ENCODE assay signal across 9 cellular contexts in the genomic region with DNA sequence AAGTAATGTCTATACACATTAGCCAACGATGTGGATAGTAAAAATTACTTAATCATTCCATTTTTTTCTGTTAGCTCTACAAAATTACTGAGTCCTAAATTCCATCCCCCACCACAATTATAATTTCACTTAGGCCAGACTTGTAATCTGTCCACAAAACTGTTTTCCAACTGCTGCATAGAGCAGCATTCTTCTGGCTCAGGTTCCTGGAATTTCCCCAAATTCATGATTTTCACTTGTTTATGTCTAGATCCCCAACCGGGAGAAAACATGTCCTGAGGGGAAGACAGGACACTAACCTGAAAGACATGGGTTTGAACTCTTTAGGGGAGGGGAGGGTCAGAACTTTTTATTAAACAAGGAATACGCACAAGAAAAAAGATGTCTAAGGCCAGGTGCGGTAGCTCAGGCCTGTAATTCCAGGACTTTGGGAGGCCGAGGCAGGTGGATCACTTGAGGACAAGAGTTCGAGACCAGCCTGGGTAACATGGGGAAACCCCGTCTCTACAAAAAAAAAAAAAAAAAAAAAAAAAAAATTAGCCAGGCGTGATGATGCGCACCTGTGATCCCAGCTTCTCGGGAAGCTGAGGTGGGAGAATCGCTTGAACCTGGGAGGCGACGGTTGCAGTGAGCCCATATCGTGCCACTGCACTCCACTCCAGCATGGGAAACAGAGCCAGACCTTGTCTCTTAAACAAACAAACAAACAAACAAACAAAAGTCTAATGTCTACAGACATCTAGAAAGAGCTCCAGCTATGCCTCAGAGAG. TPM values are rescaled to one million over a fixed set of nuclear protein-coding genes. Genes with fewer than 3 reads are reported as not detected.
DNase-seq lines count a peak whose midpoint lies in the region; ATAC-seq and TF ChIP-seq lines count a peak whose summit lies in the region.
"Had no signal": no experiment of that assay in that cellular context is flagged by ENCODE, and none has a peak within 500 bp of the region (broad histone marks: within the 10 kb centered on the region; RNA-seq: fewer than 3 reads in every experiment).

No MANE protein-coding gene starts in this region.

- H3K4me3 ChIP-seq in neural progenitor cell, result peak overlapping the region; percentile 80

- peaks cover 3% of the 10 kb centered on the region for H4K20me1 ChIP-seq in neural progenitor cell (ENCODE audit: low read depth)

- ATAC-seq in foreskin keratinocyte (no peak), GM18498 (IDR thresholded peaks at IDR 0.05; ENCODE audit: unreplicated experiment) (no peak), HG02840 (IDR thresholded peaks at IDR 0.05; ENCODE audit: low FRiP score, unreplicated experiment) (no peak)

- H3K27ac Mint-ChIP-seq in Calu3 (ENCODE audit: unreplicated experiment), result peak overlapping the region; percentile 81
- H3K27ac Mint-ChIP-seq in dendritic cell treated with granulocyte-macrophage colony-stimulating factor and Interleukin-4, amounts not matched to agents 40 ng/mL and 50 ng/mL, for 4 days, result no peak overlapping the region
- H3K27ac Mint-ChIP-seq in neural progenitor cell, result no peak overlapping the region

- peaks cover 61% of the 10 kb centered on the region for H3K79me2 ChIP-seq in neural progenitor cell (ENCODE audit: low read depth)

- intact Hi-C loops in Calu3 (cut with micrococcal nuclease; ENCODE audit: unreplicated experiment), result no loop called here
- intact Hi-C loops in dendritic cell treated with granulocyte-macrophage colony-stimulating factor and Interleukin-4, amounts not matched to agents 40 ng/mL and 50 ng/mL, for 4 days (cut with micrococcal nuclease), result loop anchor here (5.0 kb wide), 1 partner anchor 38 kb away; no protein-coding TSS in a partner anchor

- DNase-seq in Calu3 (no peak), M059J (ENCODE audit: low read depth) (peak; percentile 60), neural progenitor cell (ENCODE audit: low spot score) (no peak), DMS114 treated with DMSO at 0.1 percent for 48 hours (lab: John Stamatoyannopoulos, UW; ENCODE audit: unreplicated experiment) (no peak), foreskin keratinocyte (no peak)
- DNase-seq: NCI-H2081 treated with DMSO at 0.1 percent for 48 hours had no signal

- CTCF ChIA-PET in Calu3 (lab: Charles Lee), result interaction anchor here (3.2 kb wide), 1 partner anchor 11 kb away, joined by 12 read pairs; no protein-coding TSS in a partner anchor

- peak overlapping the region; percentile 91 for H3K4me2 ChIP-seq in neural progenitor cell

- H3K27me3 Mint-ChIP-seq in Calu3 (ENCODE audit: unreplicated experiment), result no peaks in the 10 kb centered on the region
- peaks cover 8% of the 10 kb centered on the region for H3K27me3 Mint-ChIP-seq in dendritic cell treated with granulocyte-macrophage colony-stimulating factor and Interleukin-4, amounts not matched to agents 40 ng/mL and 50 ng/mL, for 4 days
- peaks cover 2% of the 10 kb centered on the region for H3K27me3 Mint-ChIP-seq in neural progenitor cell (ENCODE audit: insufficient read depth, low read depth)

- H3K9ac ChIP-seq in neural progenitor cell, result no peak overlapping the region

- peaks cover 35% of the 10 kb centered on the region for H3K36me3 Mint-ChIP-seq in Calu3 (ENCODE audit: insufficient read depth, unreplicated experiment)
- H3K36me3 Mint-ChIP-seq in dendritic cell treated with granulocyte-macrophage colony-stimulating factor and Interleukin-4, amounts not matched to agents 40 ng/mL and 50 ng/mL, for 4 days (ENCODE audit: low read depth), result peaks cover 12% of the 10 kb centered on the region
- H3K36me3 Mint-ChIP-seq in neural progenitor cell, result peaks cover 10% of the 10 kb centered on the region

- BruUV-seq in Calu3 (replicated peaks; lab: Mats Ljungman, UMichigan), result no TSS peak

- H3K9me3 ChIP-seq in neural progenitor cell (ENCODE audit: low read depth), result no peaks in the 10 kb centered on the region

- TF ChIP-seq CTCF in Calu3 (IDR thresholded peaks at IDR 0.05; ENCODE audit: unreplicated experiment) (no peak), neural progenitor cell (IDR thresholded peaks at IDR 0.05) (no peak), foreskin keratinocyte (conservative IDR thresholded peaks at IDR 0.05) (no peak)

- no peak overlapping the region for H3K27ac ChIP-seq in neural progenitor cell
- H3K27ac ChIP-seq in foreskin keratinocyte, result no peak overlapping the region

- no peak overlapping the region for H2AFZ ChIP-seq in neural progenitor cell (replicated peaks)

- no peaks in the 10 kb centered on the region for H3F3A ChIP-seq in neural progenitor cell (ENCODE audit: low read depth)

- H3K4me3 Mint-ChIP-seq in Calu3 (ENCODE audit: low read depth, unreplicated experiment) (peak overlapping the region; percentile 43), neural progenitor cell (peak overlapping the region; percentile 93)
- H3K4me3 Mint-ChIP-seq in dendritic cell treated with granulocyte-macrophage colony-stimulating factor and Interleukin-4, amounts not matched to agents 40 ng/mL and 50 ng/mL, for 4 days, result peak overlapping the region; percentile 78

- H3K4me1 Mint-ChIP-seq in Calu3 (ENCODE audit: low read depth, unreplicated experiment) (peaks cover 49% of the 10 kb centered on the region), neural progenitor cell (peaks cover 10% of the 10 kb centered on the region)
- H3K4me1 Mint-ChIP-seq in dendritic cell treated with granulocyte-macrophage colony-stimulating factor and Interleukin-4, amounts not matched to agents 40 ng/mL and 50 ng/mL, for 4 days (ENCODE audit: low read depth), result peaks cover 32% of the 10 kb centered on the region

- H3K36me3 ChIP-seq in neural progenitor cell, result no peaks in the 10 kb centered on the region

- peaks cover 5% of the 10 kb centered on the region for H3K4me1 ChIP-seq in neural progenitor cell
- H3K4me1 ChIP-seq in foreskin keratinocyte, result peaks cover 19% of the 10 kb centered on the region

- H3K9me3 Mint-ChIP-seq in Calu3 (ENCODE audit: low read depth, unreplicated experiment) (peaks cover 3% of the 10 kb centered on the region), neural progenitor cell (peaks cover 3% of the 10 kb centered on the region)
- H3K9me3 Mint-ChIP-seq in dendritic cell treated with granulocyte-macrophage colony-stimulating factor and Interleukin-4, amounts not matched to agents 40 ng/mL and 50 ng/mL, for 4 days, result no peaks in the 10 kb centered on the region

- H3K27me3 ChIP-seq in neural progenitor cell (no peaks in the 10 kb centered on the region), foreskin keratinocyte (no peaks in the 10 kb centered on the region)

RNA-seq across cellular contexts. Expression of a gene that starts 1.5 kb away (rescaled TPM):
- total RNA-seq in Calu3 (2022) (230 and 252 TPM in 2 replicates), neural progenitor cell (ENCODE audit: low replicate concordance) (77.3 and 99.3 TPM in 2 replicates), foreskin keratinocyte (116 and 129 TPM in 2 replicates)
- total RNA-seq in M059J (2014; rRNA removed; shearing (Covaris generic)), result 91.3 and 166 TPM in 2 replicates
- polyA plus RNA-seq in foreskin keratinocyte, result 108 and 133 TPM in 2 replicates

RNA-seq across cellular contexts. Expression of a gene that starts 26.8 kb away (rescaled TPM):
- 5.3 and 7.6 TPM in 2 replicates for total RNA-seq in Calu3 (2022)
- 4.0 and 4.4 TPM in 2 replicates for total RNA-seq in M059J (2014; rRNA removed; shearing (Covaris generic))
- not detected in 2 replicates for total RNA-seq in neural progenitor cell (ENCODE audit: low replicate concordance)
- 0.27 and 1.6 TPM in 2 replicates for total RNA-seq in foreskin keratinocyte
- 0.27 and 1.8 TPM in 2 replicates for polyA plus RNA-seq in foreskin keratinocyte

Comparison
In these comparisons a context has a peak if more than half of its experiments do, and no peak if none do; other contexts are left out.
1. H3K4me3 Mint-ChIP-seq: peak in every context shown above with its lines; median percentile 93 in neural progenitor cell; 78 in dendritic cell treated with granulocyte-macrophage colony-stimulating factor and Interleukin-4, amounts not matched to agents 40 ng/mL and 50 ng/mL, for 4 days; 43 in Calu3.